In genomic region chr11:60912851-60913550, GRCh38 we compare ENCODE assay signal across 8 cellular contexts. TPM values are rescaled to one million over a fixed set of nuclear protein-coding genes. Genes with fewer than 3 reads are reported as not detected.
A peak's percentile ranks its signal among the peaks of the same experiment; 100 is the strongest.
DNase-seq lines count a peak whose midpoint lies in the region; ATAC-seq and TF ChIP-seq lines count a peak whose summit lies in the region.

No MANE protein-coding gene starts in this region.

- H3K4me3 Mint-ChIP-seq in activated CD4-positive, alpha-beta memory T cell treated with anti-CD3 and anti-CD28 coated beads for 36 hours = no peak overlapping the region

- H3K4me1 Mint-ChIP-seq in activated CD4-positive, alpha-beta memory T cell treated with anti-CD3 and anti-CD28 coated beads for 36 hours (ENCODE audit: low read depth) = peaks cover 46% of the 10 kb centered on the region

- POLR2A ChIA-PET in HEK293 (lab: Yijun Ruan, JAX) = interaction anchor here (0.8 to 4.0 kb wide), 13 partner anchors 8 to 479 kb away, joined by 3 to 36 read pairs (median 4); partner anchors contain the start of genes CYB561A3, PRPF19, TMEM132A and TMEM138
- POLR2A ChIA-PET in activated CD4-positive, alpha-beta memory T cell treated with anti-CD3 and anti-CD28 coated beads for 36 hours (lab: Charles Lee) = interaction anchor here (0.9 to 4.1 kb wide), 4 partner anchors 8 to 199 kb away, joined by 3 to 26 read pairs (median 4); partner anchors contain the start of genes CD5 and PRPF19

- no peak overlapping the region for H3K27ac ChIP-seq in HEK293 (ENCODE audit: extremely low read depth, low read depth, low read length)
- peak overlapping the region; percentile 98 for H3K27ac ChIP-seq in left ventricle myocardium inferior (replicated peaks)

- H3K27me3 ChIP-seq in left ventricle myocardium inferior (ENCODE audit: low read depth) = no peaks in the 10 kb centered on the region
- H3K27me3 ChIP-seq in skeletal muscle satellite cell (ENCODE audit: control insufficient read depth, insufficient read depth, low read length) = peaks cover 28% of the 10 kb centered on the region

- peak overlapping the region; percentile 77 for H3K4me2 ChIP-seq in skeletal muscle satellite cell (ENCODE audit: low read length)

- intact Hi-C loops in activated CD4-positive, alpha-beta memory T cell treated with anti-CD3 and anti-CD28 coated beads for 36 hours (cut with micrococcal nuclease) = loop anchor here (10.0 kb wide), 1 partner anchor 422 kb away; the partner anchor contains the start of genes DDB1 and TKFC
- intact Hi-C loops in left ventricle myocardium inferior (cut with micrococcal nuclease) = no loop called here

- no peaks in the 10 kb centered on the region for H3K27me3 Mint-ChIP-seq in activated CD4-positive, alpha-beta memory T cell treated with anti-CD3 and anti-CD28 coated beads for 36 hours

- H3K4me1 ChIP-seq in HEK293 (ENCODE audit: control insufficient read depth, insufficient read depth, low read length) (no peaks in the 10 kb centered on the region), left ventricle myocardium inferior (peaks cover 72% of the 10 kb centered on the region), skeletal muscle satellite cell (ENCODE audit: control insufficient read depth, insufficient read depth, low read length) (peaks cover 10% of the 10 kb centered on the region)

- peaks cover 0 to 13% of the 10 kb centered on the region in 2 experiments; a peak in 1 of 3 replicates for H3K36me3 ChIP-seq in HEK293 (ENCODE audit: control insufficient read depth in 2 of 2, insufficient read depth in 1 of 2, low read length in 2 of 2)
- no peaks in the 10 kb centered on the region for H3K36me3 ChIP-seq in left ventricle myocardium inferior
- H3K36me3 ChIP-seq in skeletal muscle satellite cell (ENCODE audit: insufficient read depth, low read length) = no peaks in the 10 kb centered on the region

- H3K9ac ChIP-seq in skeletal muscle satellite cell (ENCODE audit: low read depth, low read length) = peak overlapping the region; percentile 82

- no peak for ATAC-seq in HG02642 (IDR thresholded peaks at IDR 0.05; ENCODE audit: poor library complexity, unreplicated experiment)

- no peak for DNase-seq in activated CD4-positive, alpha-beta memory T cell treated with anti-CD3 and anti-CD28 coated beads for 36 hours
- DNase-seq in left ventricle myocardium inferior (no peak), NCI-H2171 (lab: John Stamatoyannopoulos, UW) (no peak), NCI-H2107 (lab: John Stamatoyannopoulos, UW) (no peak)
- no peak for DNase-seq in activated CD8-positive, alpha-beta memory T cell treated with anti-CD3 and anti-CD28 coated beads for 24 hours

- H3K9me3 ChIP-seq in HEK293 (ENCODE audit: control insufficient read depth, insufficient read depth, low read depth, low read length) (no peaks in the 10 kb centered on the region), left ventricle myocardium inferior (replicated peaks) (no peaks in the 10 kb centered on the region), skeletal muscle satellite cell (replicated peaks; ENCODE audit: low read length) (no peaks in the 10 kb centered on the region)

- peak overlapping the region; percentile 91 for H3K27ac Mint-ChIP-seq in activated CD4-positive, alpha-beta memory T cell treated with anti-CD3 and anti-CD28 coated beads for 36 hours

- CTCF ChIA-PET in HEK293 (lab: Yijun Ruan, JAX) = interaction anchor here (0.7 to 6.2 kb wide), 5 partner anchors 13 to 82 kb away, joined by 3 to 30 read pairs (median 5); no protein-coding TSS in a partner anchor
- CTCF ChIA-PET in activated CD4-positive, alpha-beta memory T cell treated with anti-CD3 and anti-CD28 coated beads for 36 hours (lab: Charles Lee) = interaction anchor here (0.9 to 7.4 kb wide), 6 partner anchors 11 to 150 kb away, joined by 3 to 86 read pairs (median 4); partner anchors contain the start of gene PRPF19

- H3K4me3 ChIP-seq in HEK293 (ENCODE audit: low read depth, low read length) = no peak overlapping the region
- peak overlapping the region; percentile 94 for H3K4me3 ChIP-seq in left ventricle myocardium inferior
- peak overlapping the region; percentile 68 for H3K4me3 ChIP-seq in skeletal muscle satellite cell (ENCODE audit: low read length)

- H3K9me3 Mint-ChIP-seq in activated CD4-positive, alpha-beta memory T cell treated with anti-CD3 and anti-CD28 coated beads for 36 hours = no peaks in the 10 kb centered on the region

- no peak for TF ChIP-seq CTCF in HEK293 (tag by site-specific recombination; IDR thresholded peaks at IDR 0.05)
- no peak for TF ChIP-seq CTCF in left ventricle myocardium inferior (IDR thresholded peaks at IDR 0.05; ENCODE audit: borderline replicate concordance)

- peaks cover 15% of the 10 kb centered on the region for H3K36me3 Mint-ChIP-seq in activated CD4-positive, alpha-beta memory T cell treated with anti-CD3 and anti-CD28 coated beads for 36 hours

TF ChIP-seq in HEK293, 187 proteins besides CTCF, POLR2A, EP300 and RAD21:
- TF ChIP-seq ZNF692 (tag by site-specific recombination; IDR thresholded peaks at IDR 0.05) = 0 out of 2 replicates have a peak, but pooled peaks have one; percentile 39
- no peak for TF ChIP-seq ZNF48 (tag by site-specific recombination; IDR thresholded peaks at IDR 0.05)
TF ChIP-seq in HEK293: peak in this region for 1.

RNA-seq across cellular contexts. Expression of gene TMEM109, which starts 1.0 kb away (rescaled TPM):
- 100 to 1,000 TPM; 101 to 106 TPM for total RNA-seq in activated CD4-positive, alpha-beta memory T cell treated with anti-CD3 and anti-CD28 coated beads for 36 hours
- 86.7 TPM for total RNA-seq in left ventricle myocardium inferior
- total RNA-seq in skeletal muscle satellite cell (2012; rRNA removed) = 26.6 and 54.6 TPM in 2 replicates

RNA-seq across cellular contexts. Expression of gene PRPF19, which starts 6.6 kb away (rescaled TPM):
- 100 to 1,000 TPM; 127 to 139 TPM for total RNA-seq in activated CD4-positive, alpha-beta memory T cell treated with anti-CD3 and anti-CD28 coated beads for 36 hours
- total RNA-seq in left ventricle myocardium inferior = 36.5 TPM
- total RNA-seq in skeletal muscle satellite cell (2012; rRNA removed) = 60.1 and 74.9 TPM in 2 replicates

RNA-seq across cellular contexts. Expression of gene TMEM132A, which starts 11.3 kb away (rescaled TPM):
- total RNA-seq in activated CD4-positive, alpha-beta memory T cell treated with anti-CD3 and anti-CD28 coated beads for 36 hours = 1 to 10 TPM; 3.3 to 5.7 TPM
- 6.4 TPM for total RNA-seq in left ventricle myocardium inferior
- total RNA-seq in skeletal muscle satellite cell (2012; rRNA removed) = 8.4 and 19.7 TPM in 2 replicates

RNA-seq across cellular contexts. Expression of gene SLC15A3, which starts 39.0 kb away (rescaled TPM):
- total RNA-seq in activated CD4-positive, alpha-beta memory T cell treated with anti-CD3 and anti-CD28 coated beads for 36 hours = 1 to 10 TPM; 1.3 to 1.8 TPM
- total RNA-seq in left ventricle myocardium inferior = 15.4 TPM
- total RNA-seq in skeletal muscle satellite cell (2012; rRNA removed) = 1.5 and 2.0 TPM in 2 replicates

RNA-seq across cellular contexts. Expression of gene ZP1, which starts 45.7 kb away (rescaled TPM):
- not detected for total RNA-seq in activated CD4-positive, alpha-beta memory T cell treated with anti-CD3 and anti-CD28 coated beads for 36 hours
- not detected for total RNA-seq in left ventricle myocardium inferior
- 0.76 and 3.7 TPM in 2 replicates for total RNA-seq in skeletal muscle satellite cell (2012; rRNA removed)
